ENCODE assay signal across 22 cellular contexts in genomic region chr10:53434413-53434812, GRCh38.
"Had no signal": no experiment of that assay in that cellular context is flagged by ENCODE, and none has a peak within 500 bp of the region (broad histone marks: within the 10 kb centered on the region; RNA-seq: fewer than 3 reads in every experiment).

No MANE protein-coding gene starts in this region.

- H3K4me2 ChIP-seq: neural progenitor cell had no signal

- H3K9ac ChIP-seq: neural progenitor cell, parathyroid adenoma had no signal

- H3K27me3 ChIP-seq: colonic mucosa, left lung, neural progenitor cell, right lobe of liver, transverse colon, vagina had no signal

- ATAC-seq: left lung; naive thymus-derived CD4-positive, alpha-beta T cell; right lobe of liver; stimulated activated naive B cell treated with anti-CD40 and anti-IgM and Interleukin-4, amounts not matched to agents 10 μg/mL and 1 μg/mL and 100 μg/mL, for 72 hours had no signal

- DNase-seq: colonic mucosa; effector memory CD4-positive, alpha-beta T cell; hypothalamus; kidney; left lung; mesenchymal stem cell; midbrain; naive thymus-derived CD4-positive, alpha-beta T cell; right lobe of liver; small intestine; stimulated activated CD4-positive, alpha-beta T cell treated with anti-CD3 and anti-CD28 coated beads, Interleukin-15, amount 100 ng/mL, for 24 hours; stimulated activated CD4-positive, alpha-beta T cell treated with anti-CD3 and anti-CD28 coated beads, Interleukin-2, amount 100 ng/mL, for 48 hours; stimulated activated naive B cell treated with anti-CD40 and anti-IgM and Interleukin-4, amounts not matched to agents 10 μg/mL and 1 μg/mL and 100 μg/mL, for 72 hours; transverse colon had no signal

- H3K4me3 ChIP-seq: colonic mucosa, left lung, neural progenitor cell, right lobe of liver, thoracic aorta, transverse colon, vagina had no signal

- H3K36me3 Mint-ChIP-seq: naive thymus-derived CD4-positive, alpha-beta T cell; neural progenitor cell; stimulated activated naive B cell treated with anti-CD40 and anti-IgM and Interleukin-4, amounts not matched to agents 10 μg/mL and 1 μg/mL and 100 μg/mL, for 72 hours had no signal

- H3K79me2 ChIP-seq: parathyroid adenoma had no signal

- H2AFZ ChIP-seq: neural progenitor cell, parathyroid adenoma had no signal

- H3K4me1 ChIP-seq: colonic mucosa, left lung, parathyroid adenoma, transverse colon, vagina had no signal

- H3K27me3 Mint-ChIP-seq: dendritic cell treated with granulocyte-macrophage colony-stimulating factor and Interleukin-4, amounts not matched to agents 40 ng/mL and 50 ng/mL, for 4 days; naive thymus-derived CD4-positive, alpha-beta T cell; progenitor cell of endocrine pancreas; stimulated activated naive B cell treated with anti-CD40 and anti-IgM and Interleukin-4, amounts not matched to agents 10 μg/mL and 1 μg/mL and 100 μg/mL, for 72 hours; stimulated activated naive CD8-positive, alpha-beta T cell treated with anti-CD3 and anti-CD28 coated beads, Interleukin-15, Interleukin-2, amounts not matched to agents 100 ng/mL and 50 ng/mL, for 24 hours had no signal

- H3K4me3 Mint-ChIP-seq: dendritic cell treated with granulocyte-macrophage colony-stimulating factor and Interleukin-4, amounts not matched to agents 40 ng/mL and 50 ng/mL, for 4 days; naive thymus-derived CD4-positive, alpha-beta T cell; nephron; neural progenitor cell; stimulated activated naive B cell treated with anti-CD40 and anti-IgM and Interleukin-4, amounts not matched to agents 10 μg/mL and 1 μg/mL and 100 μg/mL, for 72 hours; stimulated activated naive CD8-positive, alpha-beta T cell treated with anti-CD3 and anti-CD28 coated beads, Interleukin-15, Interleukin-2, amounts not matched to agents 100 ng/mL and 50 ng/mL, for 24 hours had no signal

- H3K27ac ChIP-seq: colonic mucosa, left lung, neural progenitor cell, parathyroid adenoma, right lobe of liver, thoracic aorta, transverse colon, vagina had no signal

- H3K9me3 ChIP-seq: colonic mucosa, left lung, right lobe of liver, thoracic aorta, transverse colon, vagina had no signal

- H3K9me3 Mint-ChIP-seq: nephron, neural progenitor cell had no signal

- H3K27ac Mint-ChIP-seq: dendritic cell treated with granulocyte-macrophage colony-stimulating factor and Interleukin-4, amounts not matched to agents 40 ng/mL and 50 ng/mL, for 4 days; naive thymus-derived CD4-positive, alpha-beta T cell; nephron; neural progenitor cell; progenitor cell of endocrine pancreas; stimulated activated naive B cell treated with anti-CD40 and anti-IgM and Interleukin-4, amounts not matched to agents 10 μg/mL and 1 μg/mL and 100 μg/mL, for 72 hours; stimulated activated naive CD8-positive, alpha-beta T cell treated with anti-CD3 and anti-CD28 coated beads, Interleukin-15, Interleukin-2, amounts not matched to agents 100 ng/mL and 50 ng/mL, for 24 hours had no signal

- H3K4me1 Mint-ChIP-seq: naive thymus-derived CD4-positive, alpha-beta T cell; stimulated activated naive B cell treated with anti-CD40 and anti-IgM and Interleukin-4, amounts not matched to agents 10 μg/mL and 1 μg/mL and 100 μg/mL, for 72 hours had no signal

- H3K36me3 ChIP-seq: colonic mucosa, left lung, neural progenitor cell, right lobe of liver, thoracic aorta, transverse colon, vagina had no signal
